12 cellular contexts compared by ENCODE assay signal in genomic region chr14:92553456-92553855, GRCh38. TPM values are rescaled to one million over a fixed set of nuclear protein-coding genes. Genes with fewer than 3 reads are reported as not detected.
DNase-seq lines count a peak whose midpoint lies in the region; ATAC-seq and TF ChIP-seq lines count a peak whose summit lies in the region.
"Had no signal": no experiment of that assay in that cellular context is flagged by ENCODE, and none has a peak within 500 bp of the region (broad histone marks: within the 10 kb centered on the region; RNA-seq: fewer than 3 reads in every experiment).

No MANE protein-coding gene starts in this region.

- H3K36me3 Mint-ChIP-seq in WTC11 = no peaks in the 10 kb centered on the region

- H3K27ac ChIP-seq in left ventricle myocardium inferior (replicated peaks) (no peak overlapping the region), aorta (ENCODE audit: low read depth in 1 of 2, low read length in 2 of 2) (peak overlapping the region; percentile 24 to 46)

- POLR2A ChIA-PET in WTC11 (lab: Charles Lee) = interaction anchor here (1.0 kb wide), 1 partner anchor 30 kb away, joined by 4 read pairs; no protein-coding TSS in a partner anchor

- in situ Hi-C loops in KBM-7 (cut with MboI; ENCODE audit: low pct_unique_long_range_greater_than_20kb, low sequenced_read_pairs) = no loop called here

- no peaks in the 10 kb centered on the region for H3K9me3 Mint-ChIP-seq in WTC11
- H3K9me3 Mint-ChIP-seq: neural crest cell had no signal

- no peaks in the 10 kb centered on the region for H3K9me3 ChIP-seq in left ventricle myocardium inferior (replicated peaks)
- H3K9me3 ChIP-seq in aorta (ENCODE audit: control insufficient read depth, low read length) = no peaks in the 10 kb centered on the region

- CTCF ChIA-PET in WTC11 (lab: Charles Lee) = no interaction called here

- H3K27me3 Mint-ChIP-seq in WTC11 (ENCODE audit: low read depth) = no peaks in the 10 kb centered on the region

- no peak overlapping the region for H3K27ac Mint-ChIP-seq in WTC11

- WGBS in aorta, 2 donors = 26 to 33% methylated on average over 11 of the region's 11 CpGs

- DNase-seq in Right ventricle myocardium superior (peak; percentile 40), left ventricle myocardium inferior (no peak), WTC11 (ENCODE audit: low spot score) (peak; percentile 34), hepatic stellate cell (ENCODE audit: low spot score) (peak; percentile 66), aorta (peak; percentile 77 to 88), KBM-7 (no peak), NCI-H526 (lab: John Stamatoyannopoulos, UW) (no peak)
- DNase-seq: AML-193; NCI-H774; stimulated activated CD4-positive, alpha-beta T cell treated with anti-CD3 and anti-CD28 coated beads, Interleukin-2, amount 100 ng/mL, for 48 hours had no signal

- intact Hi-C loops in Right ventricle myocardium superior (cut with DNase I) = no loop called here
- intact Hi-C loops in left ventricle myocardium inferior (cut with micrococcal nuclease) = no loop called here
- intact Hi-C loops in aorta (cut with DNase I) = loop anchor here in 1 of 2 donors (5.0 kb wide), 1 partner anchor 34 kb away; no protein-coding TSS in a partner anchor

- H3K4me3 ChIP-seq in left ventricle myocardium inferior (no peak overlapping the region), aorta (ENCODE audit: low read length in 2 of 2) (no peak overlapping the region)

- no peak for TF ChIP-seq CTCF in left ventricle myocardium inferior (IDR thresholded peaks at IDR 0.05; ENCODE audit: borderline replicate concordance)
- no peak for TF ChIP-seq CTCF in WTC11 (IDR thresholded peaks at IDR 0.05)

- H3K4me1 ChIP-seq in left ventricle myocardium inferior (peaks cover 51% of the 10 kb centered on the region), aorta (ENCODE audit: control insufficient read depth in 1 of 2, insufficient read depth in 2 of 2, low read length in 2 of 2) (no peaks in the 10 kb centered on the region)

- H3K36me3 ChIP-seq in left ventricle myocardium inferior (peaks cover 27% of the 10 kb centered on the region), aorta (ENCODE audit: control insufficient read depth in 1 of 2, insufficient read depth in 2 of 2, low read length in 1 of 2) (peaks cover 0 to 3% of the 10 kb centered on the region in 2 donors)

- no peak overlapping the region for H3K4me3 Mint-ChIP-seq in WTC11
- H3K4me3 Mint-ChIP-seq: neural crest cell had no signal

- peaks cover 16% of the 10 kb centered on the region for H3K4me1 Mint-ChIP-seq in WTC11
- H3K4me1 Mint-ChIP-seq: neural crest cell had no signal

- ATAC-seq in Right ventricle myocardium superior (ENCODE audit: poor library complexity) (no peak), WTC11 (peak; percentile 76), aorta (ENCODE audit: low FRiP score) (peak; percentile 45), GM21360 (IDR thresholded peaks at IDR 0.05; ENCODE audit: unreplicated experiment) (no peak)

- H3K27me3 ChIP-seq in left ventricle myocardium inferior (ENCODE audit: low read depth) = no peaks in the 10 kb centered on the region
- H3K27me3 ChIP-seq in aorta (ENCODE audit: control insufficient read depth in 1 of 2, insufficient read depth in 2 of 2, low read length in 1 of 2) = no peaks in the 10 kb centered on the region

TF ChIP-seq in WTC11, 78 proteins besides CTCF, POLR2A, EP300 and RAD21:
- TF ChIP-seq AFF4 (CRISPR knock-in tag; IDR thresholded peaks at IDR 0.05; ENCODE audit: borderline replicate concordance) (no peak), MLX (CRISPR knock-in tag; IDR thresholded peaks at IDR 0.05) (no peak), E2F5 (CRISPR knock-in tag; IDR thresholded peaks at IDR 0.05) (no peak), ATF1 (CRISPR knock-in tag; IDR thresholded peaks at IDR 0.05) (no peak), ARID4B (CRISPR knock-in tag; IDR thresholded peaks at IDR 0.05; ENCODE audit: borderline replicate concordance) (no peak), ZNF423 (CRISPR knock-in tag; IDR thresholded peaks at IDR 0.05) (no peak), GTF2I (CRISPR knock-in tag; conservative IDR thresholded peaks at IDR 0.05) (no peak)
TF ChIP-seq in WTC11: peak in this region for 0.

RNA-seq across cellular contexts. Expression of gene RIN3, which starts 39.9 kb away (rescaled TPM):
- total RNA-seq in Right ventricle myocardium superior = 11.0 TPM
- 13.8 TPM for total RNA-seq in left ventricle myocardium inferior
- 2.7 to 3.3 TPM (median 3.0 TPM) in 3 replicates for total RNA-seq in WTC11 (2021)
- total RNA-seq in aorta = 10 to 100 TPM; 49.1 to 53.8 TPM
- 10 to 100 TPM; 10.5 to 11.0 TPM for polyA plus RNA-seq in aorta

Comparison
In these comparisons a context has a peak if more than half of its experiments do, and no peak if none do; other contexts are left out.
1. DNase-seq: peak in Right ventricle myocardium superior (single experiment), WTC11 (single experiment), hepatic stellate cell (single experiment) and aorta (2 of 2); none in left ventricle myocardium inferior (single experiment), KBM-7 (single experiment) and NCI-H526 (0 of 2).
2. ATAC-seq: peak in WTC11 (single experiment) and aorta (single experiment); none in Right ventricle myocardium superior (single experiment) and GM21360 (single experiment).